ENCODE assay signal across 10 cellular contexts in the genomic region with DNA sequence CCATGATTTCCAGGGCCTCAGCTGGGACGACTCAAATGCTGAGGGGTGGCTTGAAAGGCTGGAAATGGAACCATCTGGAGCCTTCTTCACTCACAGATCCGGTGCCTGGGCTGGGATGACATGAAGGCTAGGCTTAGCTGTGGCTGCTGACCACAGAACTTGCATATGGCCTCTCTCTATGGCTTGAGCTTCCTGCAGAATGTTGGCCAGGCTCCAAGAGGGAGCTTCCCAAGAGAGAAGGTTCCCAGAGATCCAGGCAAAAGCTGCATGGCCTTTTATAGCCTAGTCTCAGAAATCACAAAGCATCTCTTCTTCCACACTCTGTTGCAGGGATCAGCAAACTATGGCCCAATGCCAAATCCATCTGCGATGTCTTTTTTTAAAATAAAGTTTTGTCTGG. TPM values are rescaled to one million over a fixed set of nuclear protein-coding genes. Genes with fewer than 3 reads are reported as not detected.
DNase-seq lines count a peak whose midpoint lies in the region; ATAC-seq, FAIRE-seq and TF ChIP-seq lines count a peak whose summit lies in the region.
"Had no signal": no experiment of that assay in that cellular context is flagged by ENCODE, and none has a peak within 500 bp of the region (broad histone marks: within the 10 kb centered on the region; RNA-seq: fewer than 3 reads in every experiment).

No MANE protein-coding gene starts in this region.

- no peak for FAIRE-seq in frontal cortex (lab: Jason Lieb, UNC)

- peak; percentile 88 for DNase-seq in H4 (ENCODE audit: low spot score)
- DNase-seq in Panc1 (ENCODE audit: low read depth, low spot score): no peak
- peak; percentile 15 to 50 for DNase-seq in foreskin fibroblast
- DNase-seq in pons (ENCODE audit: low spot score): peak; percentile 42
- DNase-seq in dedifferentiated amniotic fluid mesenchymal stem cell (ENCODE audit: extremely low spot score): no peak
- DNase-seq in frontal cortex (ENCODE audit: low spot score in 2 of 2): no peak
- DNase-seq: stimulated activated CD4-positive, alpha-beta T cell treated with anti-CD3 and anti-CD28 coated beads, Interleukin-15, amount 100 ng/mL, for 24 hours had no signal

- TF ChIP-seq CTCF in Panc1 (IDR thresholded peaks at IDR 0.05) (no peak), foreskin fibroblast (IDR thresholded peaks at IDR 0.05; ENCODE audit: low read depth, low read length) (no peak)

- intact Hi-C loops in Panc1 (cut with micrococcal nuclease; ENCODE audit: unreplicated experiment): no loop called here

- H3K27ac ChIP-seq in Panc1 (ENCODE audit: low read length): no peak overlapping the region
- H3K27ac ChIP-seq: thoracic aorta had no signal

- no peak overlapping the region for H3K4me3 ChIP-seq in Panc1 (ENCODE audit: low read depth in 2 of 2, low read length in 2 of 2)
- no peak overlapping the region for H3K4me3 ChIP-seq in foreskin fibroblast (ENCODE audit: low read depth in 1 of 2, low read length in 2 of 2)
- H3K4me3 ChIP-seq: thoracic aorta had no signal

- no peaks in the 10 kb centered on the region; the same call in 1 of the 2 replicates for H3K27me3 ChIP-seq in Panc1 (ENCODE audit: control insufficient read depth, insufficient read depth, low read length)

- in situ Hi-C loops in Panc1 (cut with HindIII; ENCODE audit: low pct_unique_long_range_greater_than_20kb, low sequenced_read_pairs): no loop called here

- 0 out of 2 replicates have a peak, but pooled peaks have one; percentile 30 for ATAC-seq in Panc1
- no peak for ATAC-seq in HG03460 (IDR thresholded peaks at IDR 0.05; ENCODE audit: unreplicated experiment)
- ATAC-seq in GM21447 (IDR thresholded peaks at IDR 0.05; ENCODE audit: unreplicated experiment): no peak

- H3K4me1 ChIP-seq in Panc1 (ENCODE audit: control insufficient read depth, insufficient read depth, low read length): no peaks in the 10 kb centered on the region

- no peaks in the 10 kb centered on the region for H3K36me3 ChIP-seq in Panc1 (ENCODE audit: control insufficient read depth, insufficient read depth, low read length)
- H3K36me3 ChIP-seq: thoracic aorta had no signal

- H3K9me3 ChIP-seq in Panc1 (ENCODE audit: control insufficient read depth, insufficient read depth, low read depth, low read length): no peaks in the 10 kb centered on the region
- H3K9me3 ChIP-seq: thoracic aorta had no signal

- BruUV-seq in Panc1 (replicated peaks; lab: Mats Ljungman, UMichigan): no TSS peak

- CTCF ChIA-PET in Panc1 (lab: Charles Lee): no interaction called here

- POLR2A ChIA-PET in Panc1 (lab: Charles Lee): interaction anchor here (0.6 kb wide), 1 partner anchor 208 kb away, joined by 11 read pairs; no protein-coding TSS in a partner anchor

RNA-seq across cellular contexts. Expression of gene GATM, which starts 44.8 kb away (rescaled TPM):
- 0.78 and 1.2 TPM in 2 replicates for total RNA-seq in H4 (2014; rRNA removed; shearing (Covaris generic))
- 7.6 TPM for total RNA-seq in Panc1 (2021; ENCODE audit: unreplicated experiment)
- 4.4 TPM for polyA plus RNA-seq in Panc1 (2012; ENCODE audit: insufficient read length)
- 91.3 TPM for total RNA-seq in frontal cortex

Comparison
In these comparisons a context has a peak if more than half of its experiments do, and no peak if none do; other contexts are left out.
1. DNase-seq: peak in H4 (single experiment), foreskin fibroblast (2 of 2) and pons (single experiment); none in Panc1 (single experiment), dedifferentiated amniotic fluid mesenchymal stem cell (single experiment) and frontal cortex (0 of 2).
2. RNA of gene GATM, which starts 44.8 kb away (total RNA-seq): 91.3 TPM in frontal cortex (single experiment); 7.6 TPM in Panc1 (single experiment) and 0.78 to 1.2 TPM in H4; every median in the first group is over 10 times any median in the second.